28 cellular contexts compared by ENCODE assay signal in genomic region chr1:244338996-244339692, GRCh38.
A peak's percentile ranks its signal among the peaks of the same experiment; 100 is the strongest.
DNase-seq lines count a peak whose midpoint lies in the region; ATAC-seq lines count a peak whose summit lies in the region.
"Had no signal": no experiment of that assay in that cellular context is flagged by ENCODE, and none has a peak within 500 bp of the region (broad histone marks: within the 10 kb centered on the region; RNA-seq: fewer than 3 reads in every experiment).

No MANE protein-coding gene starts in this region.

- no peaks in the 10 kb centered on the region for H3K36me3 ChIP-seq in ectodermal cell (ENCODE audit: control insufficient read depth, insufficient read depth, low read length)
- H3K36me3 ChIP-seq: gastroesophageal sphincter, lower lobe of right lung, Peyer's patch, sigmoid colon, WERI-Rb-1 had no signal

- H3K27me3 ChIP-seq in ectodermal cell (ENCODE audit: control insufficient read depth, insufficient read depth, low read length, poor library complexity, severe bottlenecking), result no peaks in the 10 kb centered on the region
- H3K27me3 ChIP-seq: body of pancreas, gastroesophageal sphincter, Peyer's patch, sigmoid colon had no signal

- H3K27me3 Mint-ChIP-seq in activated CD4-positive, alpha-beta T cell treated with anti-CD3 and anti-CD28 coated beads, Interleukin-2, amount 10 ng/mL, durations not matched to agents 24 days and 14 days, result peaks cover 4% of the 10 kb centered on the region
- peaks cover 3% of the 10 kb centered on the region for H3K27me3 Mint-ChIP-seq in activated T-helper 1 cell treated with anti-CD3 and anti-CD28 coated beads, Interleukin-12 subunit alpha, Interleukin-12 subunit beta, Interleukin-2, Interleukin-4 antibody, amounts not matched to agents 30 ng/mL and 10 ng/mL and 1 ng/mL, durations not matched to agents 14 hours and 24 hours and 36 hours (ENCODE audit: insufficient read depth)
- H3K27me3 Mint-ChIP-seq in stimulated activated naive CD8-positive, alpha-beta T cell treated with anti-CD3 and anti-CD28 coated beads, Interleukin-15, amount 100 ng/mL, for 72 hours, result peaks cover 7% of the 10 kb centered on the region
- H3K27me3 Mint-ChIP-seq in stimulated activated naive B cell treated with anti-CD40 and anti-IgM and Interleukin-4, amounts not matched to agents 10 μg/mL and 1 μg/mL and 100 μg/mL, for 72 hours, result peaks cover 11 to 17% of the 10 kb centered on the region in 2 donors
- H3K27me3 Mint-ChIP-seq: type B pancreatic cell had no signal

- peaks cover 25% of the 10 kb centered on the region for H3K4me1 ChIP-seq in ectodermal cell (ENCODE audit: control insufficient read depth, insufficient read depth, low read length)
- H3K4me1 ChIP-seq: body of pancreas, gastroesophageal sphincter, lower lobe of right lung, sigmoid colon had no signal

- peak; percentile 75 for DNase-seq in activated CD4-positive, alpha-beta T cell treated with anti-CD3 and anti-CD28 coated beads, Interleukin-2, amount 10 ng/mL, durations not matched to agents 24 days and 14 days
- no peak for DNase-seq in activated CD4-positive, alpha-beta T cell treated with anti-CD3 and anti-CD28 coated beads for 1 hour
- DNase-seq in activated T-helper 1 cell treated with anti-CD3 and anti-CD28 coated beads, Interleukin-12 subunit alpha, Interleukin-12 subunit beta, Interleukin-2, Interleukin-4 antibody, amounts not matched to agents 30 ng/mL and 10 ng/mL and 1 ng/mL, durations not matched to agents 14 hours and 24 hours and 36 hours (ENCODE audit: low spot score), result no peak
- DNase-seq in stimulated activated naive CD8-positive, alpha-beta T cell treated with anti-CD3 and anti-CD28 coated beads, Interleukin-15, amount 100 ng/mL, for 72 hours, result no peak
- no peak for DNase-seq in stimulated activated naive B cell treated with anti-CD40 and anti-IgM and Interleukin-4, amounts not matched to agents 10 μg/mL and 1 μg/mL and 100 μg/mL, for 72 hours
- no peak for DNase-seq in stimulated activated naive CD4-positive, alpha-beta T cell (lab: John Stamatoyannopoulos, UW)
- DNase-seq: activated CD4-positive, alpha-beta T cell treated with anti-CD3 and anti-CD28 coated beads, Interleukin-2, amount 50 U/mL, for 4 hours; activated CD8-positive, alpha-beta memory T cell treated with anti-CD3 and anti-CD28 coated beads, Interleukin-2, amount 50 U/mL, for 4 hours; body of pancreas; Caco-2; DMS79; lower lobe of right lung; naive thymus-derived CD4-positive, alpha-beta T cell; NCI-H1092; NCI-H1694; NCI-H446 treated with DMSO at 0.1 percent for 48 hours; NCI-H774; Peyer's patch; SHP77 treated with DMSO at 0.1 percent for 48 hours; sigmoid colon; stimulated activated CD4-positive, alpha-beta T cell treated with anti-CD3 and anti-CD28 coated beads, Interleukin-12 subunit alpha, Interleukin-12 subunit beta, amount 100 ng/mL, for 4 hours; stimulated activated CD4-positive, alpha-beta T cell treated with anti-CD3 and anti-CD28 coated beads, Interleukin-2, amount 100 ng/mL, for 48 hours; WERI-Rb-1 had no signal

- no peaks in the 10 kb centered on the region for H3K36me3 Mint-ChIP-seq in activated CD4-positive, alpha-beta T cell treated with anti-CD3 and anti-CD28 coated beads, Interleukin-2, amount 10 ng/mL, durations not matched to agents 24 days and 14 days (ENCODE audit: low read depth)
- H3K36me3 Mint-ChIP-seq in activated T-helper 1 cell treated with anti-CD3 and anti-CD28 coated beads, Interleukin-12 subunit alpha, Interleukin-12 subunit beta, Interleukin-2, Interleukin-4 antibody, amounts not matched to agents 30 ng/mL and 10 ng/mL and 1 ng/mL, durations not matched to agents 14 hours and 24 hours and 36 hours (ENCODE audit: low read depth), result no peaks in the 10 kb centered on the region
- H3K36me3 Mint-ChIP-seq in stimulated activated naive B cell treated with anti-CD40 and anti-IgM and Interleukin-4, amounts not matched to agents 10 μg/mL and 1 μg/mL and 100 μg/mL, for 72 hours, result peaks cover 2 to 3% of the 10 kb centered on the region in 2 donors
- H3K36me3 Mint-ChIP-seq: CD14-positive monocyte, type B pancreatic cell had no signal

- no peaks in the 10 kb centered on the region for H3K9me3 ChIP-seq in ectodermal cell (ENCODE audit: control insufficient read depth, low read length)
- H3K9me3 ChIP-seq: body of pancreas, Caco-2, gastroesophageal sphincter, lower lobe of right lung, Peyer's patch, sigmoid colon had no signal

- peak overlapping the region; percentile 82 for H3K27ac Mint-ChIP-seq in activated CD4-positive, alpha-beta T cell treated with anti-CD3 and anti-CD28 coated beads, Interleukin-2, amount 10 ng/mL, durations not matched to agents 24 days and 14 days
- H3K27ac Mint-ChIP-seq in activated T-helper 1 cell treated with anti-CD3 and anti-CD28 coated beads, Interleukin-12 subunit alpha, Interleukin-12 subunit beta, Interleukin-2, Interleukin-4 antibody, amounts not matched to agents 30 ng/mL and 10 ng/mL and 1 ng/mL, durations not matched to agents 14 hours and 24 hours and 36 hours, result peak overlapping the region; percentile 7
- peak overlapping the region in 1 of 2 donors; percentile 14 for H3K27ac Mint-ChIP-seq in stimulated activated naive CD8-positive, alpha-beta T cell treated with anti-CD3 and anti-CD28 coated beads, Interleukin-15, amount 100 ng/mL, for 72 hours
- H3K27ac Mint-ChIP-seq in stimulated activated naive B cell treated with anti-CD40 and anti-IgM and Interleukin-4, amounts not matched to agents 10 μg/mL and 1 μg/mL and 100 μg/mL, for 72 hours, result no peak overlapping the region
- H3K27ac Mint-ChIP-seq: type B pancreatic cell had no signal

- intact Hi-C loops in activated CD4-positive, alpha-beta T cell treated with anti-CD3 and anti-CD28 coated beads, Interleukin-2, amount 10 ng/mL, durations not matched to agents 24 days and 14 days (cut with micrococcal nuclease), result no loop called here
- intact Hi-C loops in activated T-helper 1 cell treated with anti-CD3 and anti-CD28 coated beads, Interleukin-12 subunit alpha, Interleukin-12 subunit beta, Interleukin-2, Interleukin-4 antibody, amounts not matched to agents 30 ng/mL and 10 ng/mL and 1 ng/mL, durations not matched to agents 14 hours and 24 hours and 36 hours (cut with micrococcal nuclease), result loop anchor here (2.0 kb wide), 1 partner anchor 14 kb away; no protein-coding TSS in a partner anchor

- peaks cover 21% of the 10 kb centered on the region for H3K4me1 Mint-ChIP-seq in activated CD4-positive, alpha-beta T cell treated with anti-CD3 and anti-CD28 coated beads, Interleukin-2, amount 10 ng/mL, durations not matched to agents 24 days and 14 days
- H3K4me1 Mint-ChIP-seq in activated T-helper 1 cell treated with anti-CD3 and anti-CD28 coated beads, Interleukin-12 subunit alpha, Interleukin-12 subunit beta, Interleukin-2, Interleukin-4 antibody, amounts not matched to agents 30 ng/mL and 10 ng/mL and 1 ng/mL, durations not matched to agents 14 hours and 24 hours and 36 hours (ENCODE audit: low read depth), result peaks cover 13% of the 10 kb centered on the region
- peaks cover 9% of the 10 kb centered on the region for H3K4me1 Mint-ChIP-seq in stimulated activated naive CD8-positive, alpha-beta T cell treated with anti-CD3 and anti-CD28 coated beads, Interleukin-15, amount 100 ng/mL, for 72 hours
- H3K4me1 Mint-ChIP-seq in stimulated activated naive B cell treated with anti-CD40 and anti-IgM and Interleukin-4, amounts not matched to agents 10 μg/mL and 1 μg/mL and 100 μg/mL, for 72 hours, result peaks cover 3 to 6% of the 10 kb centered on the region in 2 donors

- peak; percentile 39 for ATAC-seq in stimulated activated naive CD8-positive, alpha-beta T cell treated with anti-CD3 and anti-CD28 coated beads, Interleukin-15, amount 100 ng/mL, for 72 hours
- ATAC-seq in HG03565 (IDR thresholded peaks at IDR 0.05; ENCODE audit: unreplicated experiment), result no peak
- ATAC-seq in stimulated activated naive B cell treated with anti-CD40 and anti-IgM and Interleukin-4, amounts not matched to agents 10 μg/mL and 1 μg/mL and 100 μg/mL, for 72 hours (replicated peaks), result no peak
- ATAC-seq: body of pancreas; gastroesophageal sphincter; lower lobe of right lung; naive thymus-derived CD4-positive, alpha-beta T cell had no signal

- no peak overlapping the region for H3K4me3 ChIP-seq in ectodermal cell (ENCODE audit: insufficient read depth, low read depth, low read length)
- H3K4me3 ChIP-seq: body of pancreas, gastroesophageal sphincter, lower lobe of right lung, Peyer's patch, sigmoid colon had no signal

- H3K9me3 Mint-ChIP-seq in activated CD4-positive, alpha-beta T cell treated with anti-CD3 and anti-CD28 coated beads, Interleukin-2, amount 10 ng/mL, durations not matched to agents 24 days and 14 days, result peaks cover 8% of the 10 kb centered on the region
- H3K9me3 Mint-ChIP-seq in activated T-helper 1 cell treated with anti-CD3 and anti-CD28 coated beads, Interleukin-12 subunit alpha, Interleukin-12 subunit beta, Interleukin-2, Interleukin-4 antibody, amounts not matched to agents 30 ng/mL and 10 ng/mL and 1 ng/mL, durations not matched to agents 14 hours and 24 hours and 36 hours, result no peaks in the 10 kb centered on the region
- H3K9me3 Mint-ChIP-seq in stimulated activated naive CD8-positive, alpha-beta T cell treated with anti-CD3 and anti-CD28 coated beads, Interleukin-15, amount 100 ng/mL, for 72 hours, result no peaks in the 10 kb centered on the region
- peaks cover 0 to 2% of the 10 kb centered on the region in 2 donors for H3K9me3 Mint-ChIP-seq in stimulated activated naive B cell treated with anti-CD40 and anti-IgM and Interleukin-4, amounts not matched to agents 10 μg/mL and 1 μg/mL and 100 μg/mL, for 72 hours
- H3K9me3 Mint-ChIP-seq: type B pancreatic cell had no signal

- 67 to 77% methylated on average over 11 of the region's 11 CpGs for WGBS in ectodermal cell, 2 experiments

- H3K27ac ChIP-seq in ectodermal cell (ENCODE audit: insufficient read depth, low read depth, low read length, poor library complexity, severe bottlenecking), result peak overlapping the region; percentile 22
- H3K27ac ChIP-seq: body of pancreas, gastroesophageal sphincter, lower lobe of right lung, Peyer's patch, sigmoid colon, WERI-Rb-1 had no signal

- no peak overlapping the region for H3K4me3 Mint-ChIP-seq in activated CD4-positive, alpha-beta T cell treated with anti-CD3 and anti-CD28 coated beads, Interleukin-2, amount 10 ng/mL, durations not matched to agents 24 days and 14 days
- no peak overlapping the region for H3K4me3 Mint-ChIP-seq in activated T-helper 1 cell treated with anti-CD3 and anti-CD28 coated beads, Interleukin-12 subunit alpha, Interleukin-12 subunit beta, Interleukin-2, Interleukin-4 antibody, amounts not matched to agents 30 ng/mL and 10 ng/mL and 1 ng/mL, durations not matched to agents 14 hours and 24 hours and 36 hours
- no peak overlapping the region for H3K4me3 Mint-ChIP-seq in stimulated activated naive CD8-positive, alpha-beta T cell treated with anti-CD3 and anti-CD28 coated beads, Interleukin-15, amount 100 ng/mL, for 72 hours
- H3K4me3 Mint-ChIP-seq in stimulated activated naive B cell treated with anti-CD40 and anti-IgM and Interleukin-4, amounts not matched to agents 10 μg/mL and 1 μg/mL and 100 μg/mL, for 72 hours, result no peak overlapping the region
- H3K4me3 Mint-ChIP-seq: CD14-positive monocyte, type B pancreatic cell had no signal
